ENCODE assay signal across 23 cellular contexts in genomic region chr11:83371489-83371888, GRCh38.
"Had no signal": no experiment of that assay in that cellular context is flagged by ENCODE, and none has a peak within 500 bp of the region (broad histone marks: within the 10 kb centered on the region; RNA-seq: fewer than 3 reads in every experiment).

No MANE protein-coding gene starts in this region.

- H3K36me3 ChIP-seq: colonic mucosa, esophagus muscularis mucosa, gastroesophageal sphincter, heart left ventricle, left ventricle myocardium inferior, lower lobe of right lung had no signal

- H3K9me3 ChIP-seq: colonic mucosa had no signal

- H3K4me3 Mint-ChIP-seq: dendritic cell treated with granulocyte-macrophage colony-stimulating factor and Interleukin-4, amounts not matched to agents 40 ng/mL and 50 ng/mL, for 4 days; effector memory CD8-positive, alpha-beta T cell; immature natural killer cell; mesothelial cell of epicardium; naive B cell had no signal

- H3K4me1 ChIP-seq: colonic mucosa, esophagus muscularis mucosa, foreskin keratinocyte, gastroesophageal sphincter, heart left ventricle, left ventricle myocardium inferior, lower lobe of right lung had no signal

- ATAC-seq: effector memory CD8-positive, alpha-beta T cell; foreskin keratinocyte; gastroesophageal sphincter; heart left ventricle; left colon; left lobe of liver; lower lobe of right lung; mucosa of descending colon had no signal

- H3K27me3 Mint-ChIP-seq: dendritic cell treated with granulocyte-macrophage colony-stimulating factor and Interleukin-4, amounts not matched to agents 40 ng/mL and 50 ng/mL, for 4 days had no signal

- H3K4me3 ChIP-seq: colonic mucosa, esophagus muscularis mucosa, gastroesophageal sphincter, heart left ventricle, hepatocyte, left ventricle myocardium inferior, lower lobe of right lung, mucosa of descending colon had no signal

- H3K27me3 ChIP-seq: colonic mucosa, esophagus muscularis mucosa, foreskin keratinocyte, gastroesophageal sphincter, heart left ventricle, hepatocyte had no signal

- H3K27ac Mint-ChIP-seq: dendritic cell treated with granulocyte-macrophage colony-stimulating factor and Interleukin-4, amounts not matched to agents 40 ng/mL and 50 ng/mL, for 4 days; effector memory CD8-positive, alpha-beta T cell; immature natural killer cell; mesothelial cell of epicardium; naive B cell had no signal

- H3K36me3 Mint-ChIP-seq: mesothelial cell of epicardium had no signal

- DNase-seq: colonic mucosa; cortex of kidney; effector CD8-positive, alpha-beta T cell; effector memory CD8-positive, alpha-beta T cell; foreskin keratinocyte; heart left ventricle; hypothalamus; immature natural killer cell; islet precursor cell; kidney; kidney glomerular epithelial cell; left colon; left ventricle myocardium inferior; lower lobe of right lung; mesenchymal stem cell; mucosa of descending colon; naive B cell had no signal

- H3K9me3 Mint-ChIP-seq: effector memory CD8-positive, alpha-beta T cell had no signal

- H3K27ac ChIP-seq: colonic mucosa, esophagus muscularis mucosa, foreskin keratinocyte, gastroesophageal sphincter, heart left ventricle, hepatocyte, left ventricle myocardium inferior, lower lobe of right lung had no signal

- H3K4me1 Mint-ChIP-seq: immature natural killer cell, mesothelial cell of epicardium, naive B cell had no signal
